8 cellular contexts compared by ENCODE assay signal in genomic region chr19:57465680-57466381, GRCh38. TPM values are rescaled to one million over a fixed set of nuclear protein-coding genes. Genes with fewer than 3 reads are reported as not detected.
DNase-seq lines count a peak whose midpoint lies in the region; ATAC-seq, FAIRE-seq and TF ChIP-seq lines count a peak whose summit lies in the region.

No MANE protein-coding gene starts in this region.

- H3K27me3 ChIP-seq in bronchial epithelial cell (ENCODE audit: control insufficient read depth, insufficient read depth, low read length): no peaks in the 10 kb centered on the region
- no peaks in the 10 kb centered on the region for H3K27me3 ChIP-seq in testis

- TF ChIP-seq CTCF in bronchial epithelial cell (IDR thresholded peaks at IDR 0.05; ENCODE audit: insufficient read depth, low read length, severe bottlenecking) (peak; percentile 37), retinal pigment epithelial cell (conservative IDR thresholded peaks at IDR 0.05; ENCODE audit: low read depth, low read length) (peak; percentile 19), testis (IDR thresholded peaks at IDR 0.05) (no peak)

- TF ChIP-seq POLR2A in testis (IDR thresholded peaks at IDR 0.05): no peak

- intact Hi-C loops in Right ventricle myocardium superior (cut with DNase I) (no loop called here), cardiac septum (cut with DNase I) (no loop called here), testis (cut with DNase I; ENCODE audit: low total_unique reads) (no loop called here)

- no peaks in the 10 kb centered on the region for H3K36me3 ChIP-seq in bronchial epithelial cell (ENCODE audit: control insufficient read depth, insufficient read depth, low read length)
- H3K36me3 ChIP-seq in testis (ENCODE audit: low read depth, missing control alignments): no peaks in the 10 kb centered on the region

- peak; percentile 81 for ATAC-seq in Right ventricle myocardium superior (ENCODE audit: poor library complexity)
- no peak for ATAC-seq in GM21447 (IDR thresholded peaks at IDR 0.05; ENCODE audit: unreplicated experiment)

- H3K9me3 ChIP-seq in testis: no peaks in the 10 kb centered on the region

- DNase-seq in Right ventricle myocardium superior: no peak
- no peak for DNase-seq in cardiac septum (ENCODE audit: low spot score)
- peak; percentile 2 for DNase-seq in NCI-H82 treated with DMSO at 0.1 percent for 48 hours (lab: John Stamatoyannopoulos, UW; ENCODE audit: unreplicated experiment)
- peak; percentile 45 for DNase-seq in bronchial epithelial cell (ENCODE audit: low read depth)
- no peak for DNase-seq in retinal pigment epithelial cell (ENCODE audit: low read depth)
- no peak for DNase-seq in testis
- no peak for DNase-seq in cerebellum (ENCODE audit: low spot score)

- no peaks in the 10 kb centered on the region for H3K4me1 ChIP-seq in testis

- 87 to 92% methylated on average over 5 of the region's 5 CpGs for WGBS in testis, 2 donors

- FAIRE-seq in bronchial epithelial cell (lab: Jason Lieb, UNC): no peak

- H3K4me3 ChIP-seq in bronchial epithelial cell (ENCODE audit: low read depth, low read length): no peak overlapping the region
- H3K4me3 ChIP-seq in retinal pigment epithelial cell (ENCODE audit: low read length): no peak overlapping the region
- H3K4me3 ChIP-seq in testis: no peak overlapping the region

- H3K27ac ChIP-seq in testis: no peak overlapping the region

RNA-seq across cellular contexts. Expression of gene VN1R1, which starts 8.9 kb away (rescaled TPM):
- total RNA-seq in Right ventricle myocardium superior (3.7 TPM), cardiac septum (3.0 TPM), bronchial epithelial cell (0.53 and 1.2 TPM in 2 replicates), testis (1 to 10 TPM; 5.3 to 7.8 TPM), cerebellum (10.1 TPM)
- polyA plus RNA-seq in testis (ENCODE audit: insufficient read depth, low read depth, low replicate concordance): 0.44 TPM

RNA-seq across cellular contexts. Expression of gene ZNF772, which starts 11.5 kb away (rescaled TPM):
- total RNA-seq in Right ventricle myocardium superior: 21.4 TPM
- total RNA-seq in cardiac septum: 23.7 TPM
- total RNA-seq in bronchial epithelial cell: 11.8 and 24.3 TPM in 2 replicates
- total RNA-seq in testis: 10 to 100 TPM; 39.8 to 57.3 TPM
- polyA plus RNA-seq in testis (ENCODE audit: insufficient read depth, low read depth, low replicate concordance): 7.6 TPM
- total RNA-seq in cerebellum: 61.8 TPM

RNA-seq across cellular contexts. Expression of gene ZNF419, which starts 21.7 kb away (rescaled TPM):
- total RNA-seq in Right ventricle myocardium superior: 7.7 TPM
- 8.7 TPM for total RNA-seq in cardiac septum
- total RNA-seq in bronchial epithelial cell: 17.6 and 33.8 TPM in 2 replicates
- total RNA-seq in testis: 10 to 100 TPM; 15.1 to 23.6 TPM
- polyA plus RNA-seq in testis (ENCODE audit: insufficient read depth, low read depth, low replicate concordance): 10.1 TPM
- total RNA-seq in cerebellum: 20.3 TPM

RNA-seq across cellular contexts. Expression of gene ZNF749, which starts 30.7 kb away (rescaled TPM):
- 3.4 TPM for total RNA-seq in Right ventricle myocardium superior
- 4.0 TPM for total RNA-seq in cardiac septum
- total RNA-seq in bronchial epithelial cell: 18.4 and 23.2 TPM in 2 replicates
- 10 to 100 TPM; 11.2 to 14.1 TPM for total RNA-seq in testis
- 7.9 TPM for polyA plus RNA-seq in testis (ENCODE audit: insufficient read depth, low read depth, low replicate concordance)
- total RNA-seq in cerebellum: 35.7 TPM

RNA-seq across cellular contexts. Expression of gene ZNF773, which starts 33.9 kb away (rescaled TPM):
- total RNA-seq in Right ventricle myocardium superior (3.9 TPM), cardiac septum (5.5 TPM), bronchial epithelial cell (20.5 and 31.7 TPM in 2 replicates), testis (10 to 100 TPM; 31.2 to 33.3 TPM), cerebellum (18.2 TPM)
- 7.3 TPM for polyA plus RNA-seq in testis (ENCODE audit: insufficient read depth, low read depth, low replicate concordance)

Comparison
In these comparisons a context has a peak if more than half of its experiments do, and no peak if none do; other contexts are left out.
1. DNase-seq: peak in NCI-H82 treated with DMSO at 0.1 percent for 48 hours (single experiment) and bronchial epithelial cell (single experiment); none in Right ventricle myocardium superior (single experiment), cardiac septum (single experiment), retinal pigment epithelial cell (single experiment), testis (single experiment) and cerebellum (single experiment).
2. CTCF ChIP-seq: peak in bronchial epithelial cell (single experiment) and retinal pigment epithelial cell (single experiment); none in testis (0 of 3).